Comparison of ENCODE assay signal across 37 cellular contexts in the genomic region with DNA sequence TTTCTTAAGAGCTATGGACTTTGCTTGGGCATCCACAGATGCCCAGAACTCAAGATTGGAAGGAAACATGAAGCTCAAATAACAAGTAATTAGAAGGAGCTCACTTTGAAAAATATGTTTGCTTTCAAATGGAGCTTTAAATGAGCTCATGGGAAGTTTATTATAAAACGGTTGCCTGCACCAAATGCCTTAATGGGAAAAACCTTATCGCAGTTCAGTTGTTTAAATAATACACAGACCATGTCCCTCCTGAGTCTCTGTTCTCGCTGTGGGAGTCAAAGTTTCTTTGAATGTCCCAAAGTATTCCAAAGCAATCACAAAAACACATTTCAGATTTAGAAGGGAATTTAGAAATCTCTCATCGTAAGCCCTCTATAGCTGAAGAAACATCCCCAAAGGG.
"Had no signal": no experiment of that assay in that cellular context is flagged by ENCODE, and none has a peak within 500 bp of the region (broad histone marks: within the 10 kb centered on the region; RNA-seq: fewer than 3 reads in every experiment).

No MANE protein-coding gene starts in this region.

- H3K27me3 Mint-ChIP-seq: activated CD4-positive, alpha-beta T cell treated with anti-CD3 and anti-CD28 coated beads, Interleukin-2, amount 10 ng/mL, durations not matched to agents 24 days and 14 days; activated T-cell treated with anti-CD3 and anti-CD28 coated beads, Interleukin-2, amount 50 U/mL, for 24 hours; brain had no signal

- H3K36me3 Mint-ChIP-seq: brain had no signal

- FAIRE-seq: astrocyte, bronchial epithelial cell, K562, RCC 7860 had no signal

- H3K27me3 ChIP-seq: adrenal gland, MG63 had no signal

- H3K4me3 ChIP-seq: adrenal gland, K562, MG63, PC-9 had no signal

- H3K4me3 Mint-ChIP-seq: activated CD4-positive, alpha-beta T cell treated with anti-CD3 and anti-CD28 coated beads, Interleukin-2, amount 10 ng/mL, durations not matched to agents 24 days and 14 days; activated CD8-positive, alpha-beta T cell treated with anti-CD3 and anti-CD28 coated beads, Interleukin-2, amount 10 ng/mL, durations not matched to agents 7 days and 5 days; activated naive CD4-positive, alpha-beta T cell treated with anti-CD3 and anti-CD28 coated beads for 36 hours; activated T-cell treated with anti-CD3 and anti-CD28 coated beads, Interleukin-2, amount 50 U/mL, for 24 hours; brain had no signal

- ATAC-seq: activated CD8-positive, alpha-beta T cell treated with anti-CD3 and anti-CD28 coated beads, Interleukin-2, amount 10 ng/mL, durations not matched to agents 7 days and 5 days; activated naive CD4-positive, alpha-beta T cell treated with anti-CD3 and anti-CD28 coated beads, Interleukin-2, amount 50 U/mL, for 72 hours; K562; Right ventricle myocardium inferior; SK-N-SH treated with all-trans-retinoic acid at 6 μM for 48 hours had no signal

- H3K27ac Mint-ChIP-seq: activated CD4-positive, alpha-beta T cell treated with anti-CD3 and anti-CD28 coated beads, Interleukin-2, amount 10 ng/mL, durations not matched to agents 24 days and 14 days; activated CD8-positive, alpha-beta T cell treated with anti-CD3 and anti-CD28 coated beads, Interleukin-2, amount 10 ng/mL, durations not matched to agents 7 days and 5 days; activated naive CD4-positive, alpha-beta T cell treated with anti-CD3 and anti-CD28 coated beads for 36 hours; activated naive CD4-positive, alpha-beta T cell treated with anti-CD3 and anti-CD28 coated beads, Interleukin-2, amount 50 U/mL, for 72 hours; activated T-cell treated with anti-CD3 and anti-CD28 coated beads, Interleukin-2, amount 50 U/mL, for 24 hours; brain had no signal

- DNase-seq: activated CD4-positive, alpha-beta T cell treated with anti-CD3 and anti-CD28 coated beads for 1 hour; activated CD4-positive, alpha-beta T cell treated with anti-CD3 and anti-CD28 coated beads, Interleukin-2, amount 10 ng/mL, durations not matched to agents 24 days and 14 days; activated CD4-positive, alpha-beta T cell treated with anti-CD3 and anti-CD28 coated beads, Interleukin-2, amount 50 U/mL, for 48 hours; activated CD4-positive, CD25-positive, alpha-beta regulatory T cell; activated CD8-positive, alpha-beta T cell treated with anti-CD3 and anti-CD28 coated beads, Interleukin-2, amount 10 ng/mL, durations not matched to agents 7 days and 5 days; activated gamma-delta T cell treated with Interleukin-2 at 50 U/mL for 16 hours; activated naive CD4-positive, alpha-beta T cell treated with anti-CD3 and anti-CD28 coated beads for 36 hours; activated T-cell treated with anti-CD3 and anti-CD28 coated beads, Interleukin-2, amount 50 U/mL, for 24 hours; adrenal gland; caudate nucleus; cerebellar nuclear complex; MG63; NCI-H1048; NCI-H1105 treated with DMSO at 0.1 percent for 48 hours; NCI-H1436; NCI-H1694; NCI-H1930; NCI-H2081 treated with DMSO at 0.1 percent for 48 hours; NCI-H345; NCI-H524 treated with DMSO at 0.1 percent for 48 hours; NCI-H748 treated with DMSO at 0.1 percent for 48 hours; PC-9; SIG-M5; SW 1271; T-helper 1 cell; T-helper 2 cell; T1000; WERI-Rb-1 had no signal

- H3K4me1 ChIP-seq: adrenal gland had no signal

- H3K4me1 Mint-ChIP-seq: activated CD4-positive, alpha-beta T cell treated with anti-CD3 and anti-CD28 coated beads, Interleukin-2, amount 10 ng/mL, durations not matched to agents 24 days and 14 days; brain had no signal

- H3K27ac ChIP-seq: adrenal gland, PC-9, RWPE1, WERI-Rb-1 had no signal

- H3K4me2 ChIP-seq: PC-9 had no signal

- H3K36me3 ChIP-seq: adrenal gland, MG63, WERI-Rb-1 had no signal

- H3K9me3 Mint-ChIP-seq: activated CD4-positive, alpha-beta T cell treated with anti-CD3 and anti-CD28 coated beads, Interleukin-2, amount 10 ng/mL, durations not matched to agents 24 days and 14 days; activated T-cell treated with anti-CD3 and anti-CD28 coated beads, Interleukin-2, amount 50 U/mL, for 24 hours had no signal

- H2AFZ ChIP-seq: PC-9 had no signal

- H3K9me3 ChIP-seq: adrenal gland, MG63 had no signal
